In the genomic region with DNA sequence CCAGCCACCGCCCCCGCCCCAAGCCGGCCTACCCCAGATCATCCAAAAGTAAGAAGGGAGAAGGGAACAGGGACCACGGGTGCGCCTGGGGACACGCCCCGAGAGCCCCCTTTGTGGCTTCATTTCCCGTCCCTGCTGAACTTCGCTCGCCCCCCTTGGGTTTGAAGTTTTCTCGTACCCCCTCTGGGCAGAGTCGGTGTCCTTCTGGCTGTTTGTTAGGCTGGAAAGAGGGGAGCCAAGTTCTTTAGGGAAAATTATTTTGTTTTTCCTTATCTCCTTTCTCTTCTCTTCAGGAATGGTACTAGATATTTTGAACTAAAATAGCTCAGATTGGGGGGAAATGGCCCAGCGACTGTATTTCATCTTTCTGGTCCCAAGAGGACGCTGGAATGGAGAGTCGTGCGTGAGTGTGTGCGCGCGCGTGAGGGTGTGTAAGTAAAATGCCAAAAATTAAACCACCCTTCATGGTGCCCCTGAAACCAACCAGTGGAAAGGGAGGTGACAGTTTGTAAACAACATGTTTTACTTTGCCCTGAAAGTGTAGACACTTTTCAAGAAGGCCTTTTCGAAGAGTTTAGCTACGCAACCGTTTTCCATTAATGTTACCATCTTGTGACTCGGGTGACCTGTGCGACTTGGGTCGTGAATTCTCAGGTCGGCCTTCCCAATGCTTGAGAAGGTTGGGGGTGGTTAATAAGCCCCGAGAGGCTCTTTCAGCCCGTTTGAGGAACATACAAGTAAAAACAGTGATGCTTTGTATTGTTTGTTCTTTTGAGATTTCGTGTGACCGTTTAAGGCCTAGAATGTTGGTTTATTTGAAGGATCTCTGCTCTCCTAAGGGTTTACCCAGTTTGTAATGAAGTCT, we compare ENCODE assay signal across 9 cellular contexts. TPM values are rescaled to one million over a fixed set of nuclear protein-coding genes. Genes with fewer than 3 reads are reported as not detected.
DNase-seq lines count a peak whose midpoint lies in the region; ATAC-seq and TF ChIP-seq lines count a peak whose summit lies in the region.
"Had no signal": no experiment of that assay in that cellular context is flagged by ENCODE, and none has a peak within 500 bp of the region (broad histone marks: within the 10 kb centered on the region; RNA-seq: fewer than 3 reads in every experiment).

No MANE protein-coding gene starts in this region.

- CTCF ChIA-PET in activated CD8-positive, alpha-beta T cell treated with anti-CD3 and anti-CD28 coated beads for 36 hours (lab: Charles Lee) = interaction anchor here (0.5 to 1.7 kb wide), 2 partner anchors 26 to 1537 kb away, joined by 3 to 5 read pairs; no protein-coding TSS in a partner anchor

- no peak for DNase-seq in activated CD4-positive, alpha-beta T cell treated with anti-CD3 and anti-CD28 coated beads, Interleukin-2, amount 10 ng/mL, durations not matched to agents 24 days and 14 days
- no peak for DNase-seq in activated CD4-positive, alpha-beta T cell treated with anti-CD3 and anti-CD28 coated beads, Interleukin-2, amount 50 U/mL, for 4 hours
- no peak for DNase-seq in activated CD8-positive, alpha-beta T cell treated with anti-CD3 and anti-CD28 coated beads for 36 hours
- DNase-seq in testis (no peak), HPDE6-E6E7 (ENCODE audit: extremely low spot score) (no peak)
- no peak for DNase-seq in effector CD8-positive, alpha-beta T cell (lab: John Stamatoyannopoulos, UW)

- intact Hi-C loops in activated CD4-positive, alpha-beta T cell treated with anti-CD3 and anti-CD28 coated beads, Interleukin-2, amount 10 ng/mL, durations not matched to agents 24 days and 14 days (cut with micrococcal nuclease) = loop anchor here (10.0 kb wide), 1 partner anchor 430 kb away; a partner anchor contains a TSS
- intact Hi-C loops in activated CD8-positive, alpha-beta T cell treated with anti-CD3 and anti-CD28 coated beads for 36 hours (cut with micrococcal nuclease) = no loop called here
- intact Hi-C loops in testis (cut with DNase I; ENCODE audit: low total_unique reads) = no loop called here

- POLR2A ChIA-PET in activated CD8-positive, alpha-beta T cell treated with anti-CD3 and anti-CD28 coated beads for 36 hours (lab: Charles Lee) = interaction anchor here (0.6 to 2.2 kb wide), 3 partner anchors 28 to 219 kb away, joined by 3 to 4 read pairs (median 3); no protein-coding TSS in a partner anchor

- no peak for TF ChIP-seq CTCF in activated CD8-positive, alpha-beta T cell treated with anti-CD3 and anti-CD28 coated beads for 36 hours (IDR thresholded peaks at IDR 0.05)
- TF ChIP-seq CTCF in testis (IDR thresholded peaks at IDR 0.05) = no peak

- peak overlapping the region; percentile 28 for H3K27ac Mint-ChIP-seq in activated CD4-positive, alpha-beta T cell treated with anti-CD3 and anti-CD28 coated beads, Interleukin-2, amount 10 ng/mL, durations not matched to agents 24 days and 14 days
- no peak overlapping the region for H3K27ac Mint-ChIP-seq in activated CD8-positive, alpha-beta T cell treated with anti-CD3 and anti-CD28 coated beads for 36 hours

- peak overlapping the region; percentile 71 for H3K4me3 ChIP-seq in iPS-20b (ENCODE audit: low read length)
- peak overlapping the region; percentile 49 to 71 for H3K4me3 ChIP-seq in testis

- no peak overlapping the region for H3K9ac ChIP-seq in iPS-20b (ENCODE audit: low read depth, low read length)

- WGBS in testis, 2 donors = 20 to 25% methylated on average over 31 of the region's 31 CpGs

- peaks cover 15% of the 10 kb centered on the region for H3K4me1 Mint-ChIP-seq in activated CD4-positive, alpha-beta T cell treated with anti-CD3 and anti-CD28 coated beads, Interleukin-2, amount 10 ng/mL, durations not matched to agents 24 days and 14 days
- peaks cover 32% of the 10 kb centered on the region for H3K4me1 Mint-ChIP-seq in activated CD8-positive, alpha-beta T cell treated with anti-CD3 and anti-CD28 coated beads for 36 hours (ENCODE audit: low read depth)

- H3K36me3 ChIP-seq in iPS-20b (ENCODE audit: insufficient read depth, low read depth, low read length) (no peaks in the 10 kb centered on the region), testis (ENCODE audit: low read depth, missing control alignments) (no peaks in the 10 kb centered on the region)

- H3K27ac ChIP-seq in iPS-20b (ENCODE audit: low read length) (no peak overlapping the region), testis (no peak overlapping the region)
- H3K27ac ChIP-seq: C4-2B had no signal

- no peak for ATAC-seq in activated CD8-positive, alpha-beta T cell treated with anti-CD3 and anti-CD28 coated beads for 36 hours
- ATAC-seq in GM19452 (IDR thresholded peaks at IDR 0.05; ENCODE audit: unreplicated experiment) = no peak

- peaks cover 2% of the 10 kb centered on the region for H3K36me3 Mint-ChIP-seq in activated CD4-positive, alpha-beta T cell treated with anti-CD3 and anti-CD28 coated beads, Interleukin-2, amount 10 ng/mL, durations not matched to agents 24 days and 14 days (ENCODE audit: low read depth)
- H3K36me3 Mint-ChIP-seq in activated CD8-positive, alpha-beta T cell treated with anti-CD3 and anti-CD28 coated beads for 36 hours (ENCODE audit: low read depth) = no peaks in the 10 kb centered on the region

- H3K9me3 ChIP-seq in iPS-20b (ENCODE audit: insufficient read depth, low read depth, low read length) (no peaks in the 10 kb centered on the region), testis (no peaks in the 10 kb centered on the region)

- H3K27me3 Mint-ChIP-seq in activated CD4-positive, alpha-beta T cell treated with anti-CD3 and anti-CD28 coated beads, Interleukin-2, amount 10 ng/mL, durations not matched to agents 24 days and 14 days = peaks cover 73% of the 10 kb centered on the region
- peaks cover 56% of the 10 kb centered on the region for H3K27me3 Mint-ChIP-seq in activated CD8-positive, alpha-beta T cell treated with anti-CD3 and anti-CD28 coated beads for 36 hours

- H3K9me3 Mint-ChIP-seq in activated CD4-positive, alpha-beta T cell treated with anti-CD3 and anti-CD28 coated beads, Interleukin-2, amount 10 ng/mL, durations not matched to agents 24 days and 14 days = no peaks in the 10 kb centered on the region
- no peaks in the 10 kb centered on the region for H3K9me3 Mint-ChIP-seq in activated CD8-positive, alpha-beta T cell treated with anti-CD3 and anti-CD28 coated beads for 36 hours

- H3K4me1 ChIP-seq in iPS-20b (ENCODE audit: insufficient read depth, low read length) = peaks cover 24% of the 10 kb centered on the region; the same call in 1 of the 2 replicates
- peaks cover 3% of the 10 kb centered on the region for H3K4me1 ChIP-seq in testis

- H3K27me3 ChIP-seq in iPS-20b (ENCODE audit: insufficient read depth, low read length) = peaks cover 60% of the 10 kb centered on the region
- H3K27me3 ChIP-seq in testis = no peaks in the 10 kb centered on the region

- peak overlapping the region; percentile 74 for H3K4me3 Mint-ChIP-seq in activated CD4-positive, alpha-beta T cell treated with anti-CD3 and anti-CD28 coated beads, Interleukin-2, amount 10 ng/mL, durations not matched to agents 24 days and 14 days
- H3K4me3 Mint-ChIP-seq in activated CD8-positive, alpha-beta T cell treated with anti-CD3 and anti-CD28 coated beads for 36 hours = peak overlapping the region; percentile 64

- no peak for TF ChIP-seq POLR2A in testis (IDR thresholded peaks at IDR 0.05)

RNA-seq across cellular contexts. Expression of a gene that starts 0.7 kb away (rescaled TPM):
- total RNA-seq in activated CD4-positive, alpha-beta T cell treated with anti-CD3 and anti-CD28 coated beads, Interleukin-2, amount 10 ng/mL, durations not matched to agents 24 days and 14 days = 0.05 TPM in 1 of 2 replicates, not detected in the other
- under 1 TPM; 0.38 to 0.72 TPM for total RNA-seq in activated CD8-positive, alpha-beta T cell treated with anti-CD3 and anti-CD28 coated beads for 36 hours
- 1 to 10 TPM; 3.1 to 5.3 TPM for total RNA-seq in testis
- 1.7 TPM for polyA plus RNA-seq in testis (ENCODE audit: insufficient read depth, low read depth, low replicate concordance)
